Comparison of ENCODE assay signal across 21 cellular contexts in the genomic region with DNA sequence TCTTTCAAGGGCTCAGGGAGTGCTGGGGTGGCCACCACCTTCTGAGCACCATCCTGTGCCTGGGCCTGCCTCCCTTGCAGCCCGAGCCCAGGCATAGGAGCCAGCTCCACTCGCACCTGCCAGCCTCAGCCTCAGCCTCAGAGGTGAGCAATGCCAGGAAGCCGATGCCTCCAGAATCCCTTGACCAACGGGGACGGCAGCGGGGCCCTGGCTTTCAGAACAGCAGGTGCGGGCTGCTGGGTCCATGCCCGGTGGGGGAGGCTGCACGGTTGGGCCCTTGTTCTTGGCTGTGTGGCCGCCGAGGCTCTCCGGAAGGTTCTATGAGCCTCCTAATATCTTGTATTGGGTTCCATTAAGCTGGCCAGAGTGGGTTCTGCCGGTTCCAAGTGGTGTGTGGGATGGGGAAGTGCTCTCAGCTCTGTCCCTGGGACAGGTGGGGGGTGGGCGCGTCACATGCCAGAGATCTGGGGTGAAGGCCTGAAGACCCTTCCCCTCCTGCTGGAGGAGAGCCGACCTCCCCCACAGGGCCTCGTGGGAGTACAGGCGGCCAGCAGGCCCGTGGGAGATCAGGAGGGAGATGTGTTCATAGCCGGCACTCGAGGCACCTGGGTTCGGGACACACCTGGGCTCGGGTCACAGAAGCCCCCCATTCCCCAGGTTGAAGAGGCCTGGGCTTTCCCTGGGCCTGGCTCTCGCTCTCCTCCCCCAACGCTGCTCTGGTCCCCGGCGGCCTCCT. TPM values are rescaled to one million over a fixed set of nuclear protein-coding genes. Genes with fewer than 3 reads are reported as not detected.
DNase-seq lines count a peak whose midpoint lies in the region; ATAC-seq and TF ChIP-seq lines count a peak whose summit lies in the region.
"Had no signal": no experiment of that assay in that cellular context is flagged by ENCODE, and none has a peak within 500 bp of the region (broad histone marks: within the 10 kb centered on the region; RNA-seq: fewer than 3 reads in every experiment).

No MANE protein-coding gene starts in this region.

- peaks cover 13% of the 10 kb centered on the region; the same call in 1 of the 2 replicates for H3K9me3 ChIP-seq in AG04450 (ENCODE audit: control insufficient read depth, insufficient read depth, low read length)
- H3K9me3 ChIP-seq in T-helper 17 cell (ENCODE audit: control insufficient read depth, low read length, poor library complexity, severe bottlenecking), result no peaks in the 10 kb centered on the region
- no peaks in the 10 kb centered on the region for H3K9me3 ChIP-seq in CD8-positive, alpha-beta memory T cell (ENCODE audit: low read length)
- H3K9me3 ChIP-seq: MG63 had no signal

- no peaks in the 10 kb centered on the region for H3K36me3 ChIP-seq in rectal smooth muscle tissue (ENCODE audit: control insufficient read depth, insufficient read depth, low read length)
- no peaks in the 10 kb centered on the region for H3K36me3 ChIP-seq in CD8-positive, alpha-beta memory T cell (ENCODE audit: insufficient read depth, low read length)
- H3K36me3 ChIP-seq: MG63 had no signal

- H3K4me1 Mint-ChIP-seq in T-helper 17 cell, result peaks cover 8% of the 10 kb centered on the region
- H3K4me1 Mint-ChIP-seq in CD8-positive, alpha-beta memory T cell, result peaks cover 7 to 9% (median 8%) of the 10 kb centered on the region in 3 donors

- peaks cover 7% of the 10 kb centered on the region for H3K4me1 ChIP-seq in rectal smooth muscle tissue (ENCODE audit: control insufficient read depth, insufficient read depth, low read length)
- peaks cover 10% of the 10 kb centered on the region for H3K4me1 ChIP-seq in CD8-positive, alpha-beta memory T cell (ENCODE audit: insufficient read depth, low read length)

- no peaks in the 10 kb centered on the region for H3K27me3 Mint-ChIP-seq in T-helper 17 cell
- peaks cover 3 to 6% of the 10 kb centered on the region in 2 donors for H3K27me3 Mint-ChIP-seq in CD8-positive, alpha-beta memory T cell
- H3K27me3 Mint-ChIP-seq: CD4-positive, alpha-beta T cell had no signal

- POLR2A ChIA-PET in AG04450 (lab: Yijun Ruan, JAX), result interaction anchor here (0.6 kb wide), 1 partner anchor 306 kb away, joined by 10 read pairs; no protein-coding TSS in a partner anchor
- POLR2A ChIA-PET in CD8-positive, alpha-beta memory T cell (lab: Charles Lee), result no interaction called here

- DNase-seq in AG04450 (ENCODE audit: low read depth, low spot score) (no peak), RPMI8226 (peak; percentile 58), cerebellum (ENCODE audit: low spot score) (peak; percentile 64), NCI-H2196 treated with DMSO at 0.1 percent for 48 hours (lab: John Stamatoyannopoulos, UW; ENCODE audit: unreplicated experiment) (no peak), T-helper 17 cell (no peak)
- DNase-seq in CD8-positive, alpha-beta memory T cell, result no peak
- DNase-seq: Calu3; CD4-positive, alpha-beta T cell; DMS79 treated with DMSO at 0.1 percent for 48 hours; HCEC 1CT; Kasumi-1; NCI-H1048; NCI-H1436; NCI-H1930; NCI-H2171 treated with DMSO at 0.1 percent for 48 hours; PC-3 had no signal

- H3K27ac ChIP-seq in AG04450 (ENCODE audit: low read depth, low read length), result peak overlapping the region; percentile 82
- peak overlapping the region; percentile 70 for H3K27ac ChIP-seq in rectal smooth muscle tissue (ENCODE audit: low read depth, low read length)
- H3K27ac ChIP-seq in CD8-positive, alpha-beta memory T cell (ENCODE audit: low read depth, low read length), result no peak overlapping the region
- H3K27ac ChIP-seq: RWPE1, SJSA1 had no signal

- peaks cover 2% of the 10 kb centered on the region for H3K36me3 Mint-ChIP-seq in T-helper 17 cell (ENCODE audit: low read depth)
- H3K36me3 Mint-ChIP-seq in CD8-positive, alpha-beta memory T cell, result no peaks in the 10 kb centered on the region

- no peak overlapping the region for H3K4me3 Mint-ChIP-seq in T-helper 17 cell
- no peak overlapping the region for H3K4me3 Mint-ChIP-seq in CD8-positive, alpha-beta memory T cell
- H3K4me3 Mint-ChIP-seq: CD4-positive, alpha-beta T cell had no signal

- TF ChIP-seq CTCF in AG04450 (IDR thresholded peaks at IDR 0.05; ENCODE audit: low read depth, low read length), result no peak

- no peak for ATAC-seq in T-helper 17 cell
- ATAC-seq in GM21447 (IDR thresholded peaks at IDR 0.05; ENCODE audit: unreplicated experiment), result no peak
- ATAC-seq: PC-3 had no signal

- CTCF ChIA-PET in AG04450 (lab: Charles Lee), result no interaction called here
- CTCF ChIA-PET in CD8-positive, alpha-beta memory T cell (lab: Charles Lee), result no interaction called here

- no peak overlapping the region for H3K9ac ChIP-seq in rectal smooth muscle tissue (ENCODE audit: low read length)

- H3K27ac Mint-ChIP-seq in T-helper 17 cell, result no peak overlapping the region
- H3K27ac Mint-ChIP-seq in CD8-positive, alpha-beta memory T cell, result no peak overlapping the region
- H3K27ac Mint-ChIP-seq: CD4-positive, alpha-beta T cell had no signal

- H3K9me3 Mint-ChIP-seq in CD8-positive, alpha-beta memory T cell, result no peaks in the 10 kb centered on the region
- H3K9me3 Mint-ChIP-seq: CD4-positive, alpha-beta T cell had no signal

- H3K27me3 ChIP-seq in AG04450 (ENCODE audit: control insufficient read depth, insufficient read depth, low read length), result peaks cover 5% of the 10 kb centered on the region
- no peaks in the 10 kb centered on the region for H3K27me3 ChIP-seq in rectal smooth muscle tissue (ENCODE audit: control insufficient read depth, insufficient read depth, low read length)
- no peaks in the 10 kb centered on the region for H3K27me3 ChIP-seq in CD8-positive, alpha-beta memory T cell (ENCODE audit: insufficient read depth, low read length, poor library complexity, severe bottlenecking)
- H3K27me3 ChIP-seq: MG63, SJSA1 had no signal

- H3K4me3 ChIP-seq in AG04450 (ENCODE audit: low read depth, low read length) (no peak overlapping the region), rectal smooth muscle tissue (ENCODE audit: low read length) (no peak overlapping the region)
- H3K4me3 ChIP-seq in CD8-positive, alpha-beta memory T cell (ENCODE audit: low read length), result no peak overlapping the region
- H3K4me3 ChIP-seq: MG63, SJSA1 had no signal

RNA-seq across cellular contexts. Expression of a gene that starts 27.0 kb away (rescaled TPM):
- 6.4 and 6.5 TPM in 2 replicates for polyA plus RNA-seq in AG04450 (2011; rRNA removed)
- polyA minus RNA-seq in AG04450 (2011; rRNA and poly(A)+ RNA removed), result 7.0 and 14.2 TPM in 2 replicates
- total RNA-seq in cerebellum (17.9 TPM), T-helper 17 cell (under 1 TPM; 0.07 to 0.99 TPM)
- total RNA-seq in CD8-positive, alpha-beta memory T cell, result 1 to 10 TPM in 1 of 2 experiments, under 1 TPM in 1; 0.93 to 1.2 TPM
- polyA plus RNA-seq in CD8-positive, alpha-beta memory T cell, result not detected

RNA-seq across cellular contexts. Expression of a gene that starts 34.4 kb away (rescaled TPM):
- 18.1 and 24.9 TPM in 2 replicates for polyA plus RNA-seq in AG04450 (2011; rRNA removed)
- polyA minus RNA-seq in AG04450 (2011; rRNA and poly(A)+ RNA removed), result 11.6 and 17.6 TPM in 2 replicates
- total RNA-seq in cerebellum (23.6 TPM), T-helper 17 cell (10 to 100 TPM; 14.1 to 24.5 TPM)
- 10 to 100 TPM; 12.4 to 16.8 TPM for total RNA-seq in CD8-positive, alpha-beta memory T cell
- 8.5 TPM for polyA plus RNA-seq in CD8-positive, alpha-beta memory T cell

Comparison
In these comparisons a context has a peak if more than half of its experiments do, and no peak if none do; other contexts are left out.
1. DNase-seq: peak in RPMI8226 (single experiment) and cerebellum (single experiment); none in AG04450 (single experiment), NCI-H2196 treated with DMSO at 0.1 percent for 48 hours (single experiment), T-helper 17 cell (0 of 3) and CD8-positive, alpha-beta memory T cell (0 of 5).